1 cellular context compared by ENCODE assay signal in genomic region chr16:70152578-70153302, GRCh38.
TF ChIP-seq lines count a peak whose summit lies in the region.

No MANE protein-coding gene starts in this region.

TF ChIP-seq in HepG2, 621 proteins besides CTCF, POLR2A, EP300 and RAD21 (continued from another document and continues in another):
- TF ChIP-seq ZNF280B (CRISPR knock-in tag; IDR thresholded peaks at IDR 0.05; ENCODE audit: borderline replicate concordance) (no peak), ZMYM3 (CRISPR knock-in tag; IDR thresholded peaks at IDR 0.05) (peak; percentile 89), ZNF772 (CRISPR knock-in tag; IDR thresholded peaks at IDR 0.05) (no peak), HNF1A (IDR thresholded peaks at IDR 0.05; ENCODE audit: low read depth) (no peak), HNF1A (CRISPR knock-in tag; IDR thresholded peaks at IDR 0.05; ENCODE audit: borderline replicate concordance) (peak; percentile 52; the same call in 1 of the 2 replicates), ZNF292 (CRISPR knock-in tag; IDR thresholded peaks at IDR 0.05; ENCODE audit: borderline replicate concordance, low read depth) (peak; percentile 92; the same call in 1 of the 2 replicates), ZNF501 (CRISPR knock-in tag; IDR thresholded peaks at IDR 0.05) (no peak), ZIK1 (CRISPR knock-in tag; IDR thresholded peaks at IDR 0.05; ENCODE audit: borderline replicate concordance, low read depth) (no peak; the same call in 1 of the 2 replicates), CSRNP1 (CRISPR knock-in tag; IDR thresholded peaks at IDR 0.05) (peak; percentile 73; the same call in 1 of the 2 replicates), MED1 (CRISPR knock-in tag; IDR thresholded peaks at IDR 0.05) (peak; percentile 74), MTF2 (CRISPR knock-in tag; IDR thresholded peaks at IDR 0.05; ENCODE audit: borderline replicate concordance) (no peak), TCF7 (IDR thresholded peaks at IDR 0.05; ENCODE audit: low read depth) (no peak), GATA4 (IDR thresholded peaks at IDR 0.05; ENCODE audit: borderline replicate concordance, low read depth) (no peak), CBX2 (IDR thresholded peaks at IDR 0.05; ENCODE audit: low read depth, low read length) (no peak), CBX2 (CRISPR knock-in tag; IDR thresholded peaks at IDR 0.05; ENCODE audit: low read depth) (no peak), ZNF770 (CRISPR knock-in tag; IDR thresholded peaks at IDR 0.05) (peak; percentile 43; the same call in 1 of the 2 replicates), ZNF883 (CRISPR knock-in tag; IDR thresholded peaks at IDR 0.05; ENCODE audit: not compliant biosample characterization) (no peak), NCOA5 (CRISPR knock-in tag; IDR thresholded peaks at IDR 0.05) (no peak), MAX (IDR thresholded peaks at IDR 0.05) (no peak; the same call in 1 of the 2 replicates), ZBTB33 (CRISPR knock-in tag; IDR thresholded peaks at IDR 0.05) (no peak), ZNF207 (IDR thresholded peaks at IDR 0.05; ENCODE audit: borderline replicate concordance) (no peak), ATF7 (IDR thresholded peaks at IDR 0.05) (no peak), ATF7 (CRISPR knock-in tag; IDR thresholded peaks at IDR 0.05) (no peak), STAG1 (CRISPR knock-in tag; IDR thresholded peaks at IDR 0.05) (no peak), KLF13 (CRISPR knock-in tag; IDR thresholded peaks at IDR 0.05) (no peak), ZNF850 (CRISPR knock-in tag; conservative IDR thresholded peaks at IDR 0.05) (no peak), TERF1 (CRISPR knock-in tag; IDR thresholded peaks at IDR 0.05) (no peak), ARNTL (CRISPR knock-in tag; IDR thresholded peaks at IDR 0.05) (no peak), ZNF766 (CRISPR knock-in tag; IDR thresholded peaks at IDR 0.05; ENCODE audit: borderline replicate concordance) (no peak), SKIL (CRISPR knock-in tag; IDR thresholded peaks at IDR 0.05; ENCODE audit: borderline replicate concordance) (peak; percentile 43; the same call in 1 of the 2 replicates), ZBTB7B (CRISPR knock-in tag; IDR thresholded peaks at IDR 0.05) (no peak), NFRKB (IDR thresholded peaks at IDR 0.05) (no peak), THRA (CRISPR knock-in tag; IDR thresholded peaks at IDR 0.05; ENCODE audit: borderline replicate concordance) (peak; percentile 56; the same call in 1 of the 2 replicates), ZNF780A (CRISPR knock-in tag; IDR thresholded peaks at IDR 0.05) (no peak), SNAPC2 (CRISPR knock-in tag; IDR thresholded peaks at IDR 0.05) (no peak), NCOA2 (CRISPR knock-in tag; IDR thresholded peaks at IDR 0.05) (peak; percentile 63), HOXD1 (CRISPR knock-in tag; IDR thresholded peaks at IDR 0.05) (no peak), BHLHE40 (IDR thresholded peaks at IDR 0.05; ENCODE audit: low read length) (no peak), TFE3 (CRISPR knock-in tag; IDR thresholded peaks at IDR 0.05) (peak; percentile 30; the same call in 1 of the 2 replicates), ZNF569 (CRISPR knock-in tag; IDR thresholded peaks at IDR 0.05; ENCODE audit: borderline replicate concordance) (no peak), DMAP1 (CRISPR knock-in tag; IDR thresholded peaks at IDR 0.05) (0 out of 2 replicates have a peak, but pooled peaks have one; percentile 56), HNF4G (IDR thresholded peaks at IDR 0.05; ENCODE audit: borderline replicate concordance, low read depth, low read length) (peak; percentile 66; the same call in 1 of the 2 replicates), HNF4G (CRISPR knock-in tag; IDR thresholded peaks at IDR 0.05; ENCODE audit: borderline replicate concordance, low read depth) (no peak)
